In the genomic region with DNA sequence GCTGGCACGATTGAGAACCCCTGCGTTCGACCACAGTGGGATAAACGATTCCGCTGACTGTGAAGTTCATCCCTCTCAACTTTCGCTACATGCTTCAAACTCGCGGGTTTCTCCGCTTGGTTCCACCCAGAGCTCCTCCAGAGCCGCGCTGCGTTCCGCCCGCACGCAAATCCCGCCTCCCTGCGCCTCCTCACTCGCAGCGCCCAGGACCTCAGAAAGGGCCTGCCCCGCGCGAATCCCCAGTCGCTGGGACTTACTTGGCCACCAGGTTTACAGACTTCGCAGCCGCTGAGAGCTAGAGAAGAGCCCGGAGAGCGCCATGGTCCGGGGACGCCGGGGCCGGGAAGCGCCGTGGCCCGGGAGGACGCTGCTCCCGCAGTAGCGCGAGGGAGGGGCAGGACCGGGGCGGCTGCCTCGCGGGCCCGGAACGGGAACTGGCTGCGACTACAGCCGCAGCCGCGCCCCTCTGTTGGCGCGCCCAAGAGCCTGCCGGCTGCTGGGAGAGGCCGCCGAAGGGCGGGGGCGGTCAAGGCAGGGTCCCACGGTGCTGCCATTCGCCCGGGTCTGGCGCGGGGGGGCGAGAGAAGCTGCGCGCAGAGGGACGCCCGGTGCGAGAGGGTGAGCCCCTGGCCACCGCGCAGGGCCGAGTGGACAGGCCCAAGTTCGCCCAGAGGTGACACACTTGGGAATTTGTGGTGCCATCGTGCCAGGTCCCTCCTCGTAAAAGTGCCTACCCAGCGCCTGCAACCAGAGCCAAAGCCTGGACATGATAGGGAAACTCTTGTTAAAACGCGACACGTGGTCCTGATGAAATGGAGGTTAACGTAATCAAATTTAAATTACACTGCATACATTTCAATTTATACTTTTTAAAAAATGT, we compare ENCODE assay signal across 1 cellular context.
TF ChIP-seq lines count a peak whose summit lies in the region.

A gene with protein sequence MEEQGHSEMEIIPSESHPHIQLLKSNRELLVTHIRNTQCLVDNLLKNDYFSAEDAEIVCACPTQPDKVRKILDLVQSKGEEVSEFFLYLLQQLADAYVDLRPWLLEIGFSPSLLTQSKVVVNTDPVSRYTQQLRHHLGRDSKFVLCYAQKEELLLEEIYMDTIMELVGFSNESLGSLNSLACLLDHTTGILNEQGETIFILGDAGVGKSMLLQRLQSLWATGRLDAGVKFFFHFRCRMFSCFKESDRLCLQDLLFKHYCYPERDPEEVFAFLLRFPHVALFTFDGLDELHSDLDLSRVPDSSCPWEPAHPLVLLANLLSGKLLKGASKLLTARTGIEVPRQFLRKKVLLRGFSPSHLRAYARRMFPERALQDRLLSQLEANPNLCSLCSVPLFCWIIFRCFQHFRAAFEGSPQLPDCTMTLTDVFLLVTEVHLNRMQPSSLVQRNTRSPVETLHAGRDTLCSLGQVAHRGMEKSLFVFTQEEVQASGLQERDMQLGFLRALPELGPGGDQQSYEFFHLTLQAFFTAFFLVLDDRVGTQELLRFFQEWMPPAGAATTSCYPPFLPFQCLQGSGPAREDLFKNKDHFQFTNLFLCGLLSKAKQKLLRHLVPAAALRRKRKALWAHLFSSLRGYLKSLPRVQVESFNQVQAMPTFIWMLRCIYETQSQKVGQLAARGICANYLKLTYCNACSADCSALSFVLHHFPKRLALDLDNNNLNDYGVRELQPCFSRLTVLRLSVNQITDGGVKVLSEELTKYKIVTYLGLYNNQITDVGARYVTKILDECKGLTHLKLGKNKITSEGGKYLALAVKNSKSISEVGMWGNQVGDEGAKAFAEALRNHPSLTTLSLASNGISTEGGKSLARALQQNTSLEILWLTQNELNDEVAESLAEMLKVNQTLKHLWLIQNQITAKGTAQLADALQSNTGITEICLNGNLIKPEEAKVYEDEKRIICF (minus strand): TSS at position 436 of the 880 bp plus-strand sequence. CDS start 21,863 bp downstream, outside the sequence.

TF ChIP-seq in A549, 52 proteins besides CTCF, POLR2A, EP300 and RAD21 (continued from another document):
- TF ChIP-seq, protein P1, sequence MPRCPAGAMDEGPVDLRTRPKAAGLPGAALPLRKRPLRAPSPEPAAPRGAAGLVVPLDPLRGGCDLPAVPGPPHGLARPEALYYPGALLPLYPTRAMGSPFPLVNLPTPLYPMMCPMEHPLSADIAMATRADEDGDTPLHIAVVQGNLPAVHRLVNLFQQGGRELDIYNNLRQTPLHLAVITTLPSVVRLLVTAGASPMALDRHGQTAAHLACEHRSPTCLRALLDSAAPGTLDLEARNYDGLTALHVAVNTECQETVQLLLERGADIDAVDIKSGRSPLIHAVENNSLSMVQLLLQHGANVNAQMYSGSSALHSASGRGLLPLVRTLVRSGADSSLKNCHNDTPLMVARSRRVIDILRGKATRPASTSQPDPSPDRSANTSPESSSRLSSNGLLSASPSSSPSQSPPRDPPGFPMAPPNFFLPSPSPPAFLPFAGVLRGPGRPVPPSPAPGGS (IDR thresholded peaks at IDR 0.05), result peak; percentile 80; the same call in 1 of the 3 replicates
- TF ChIP-seq MYC (IDR thresholded peaks at IDR 0.05; ENCODE audit: borderline replicate concordance, low read length) (peak; percentile 63), JUN (IDR thresholded peaks at IDR 0.05) (peak; percentile 50 to 86; a peak in 3 of 5 replicates), MAZ (IDR thresholded peaks at IDR 0.05; ENCODE audit: borderline replicate concordance, low read depth, low read length) (peak; percentile 20; the same call in 1 of the 2 replicates), TFCP2L1 (CRISPR knock-in tag; IDR thresholded peaks at IDR 0.05) (no peak), ZC3H11A (IDR thresholded peaks at IDR 0.05) (no peak), CEBPB (IDR thresholded peaks at IDR 0.05) (no peak), RNF2 (IDR thresholded peaks at IDR 0.05; ENCODE audit: borderline replicate concordance, low read depth) (no peak), NFE2L2 (conservative IDR thresholded peaks at IDR 0.05; ENCODE audit: low read length) (no peak), PHF8 (IDR thresholded peaks at IDR 0.05; ENCODE audit: borderline replicate concordance, low read depth) (peak; percentile 69), CBX8 (IDR thresholded peaks at IDR 0.05) (no peak), ZFP36 (IDR thresholded peaks at IDR 0.05; ENCODE audit: borderline replicate concordance, partially characterized antibody) (no peak), HEYL (CRISPR knock-in tag; IDR thresholded peaks at IDR 0.05) (no peak), ESRRA (IDR thresholded peaks at IDR 0.05; ENCODE audit: borderline replicate concordance, low read length) (no peak)
- TF ChIP-seq, protein P2, sequence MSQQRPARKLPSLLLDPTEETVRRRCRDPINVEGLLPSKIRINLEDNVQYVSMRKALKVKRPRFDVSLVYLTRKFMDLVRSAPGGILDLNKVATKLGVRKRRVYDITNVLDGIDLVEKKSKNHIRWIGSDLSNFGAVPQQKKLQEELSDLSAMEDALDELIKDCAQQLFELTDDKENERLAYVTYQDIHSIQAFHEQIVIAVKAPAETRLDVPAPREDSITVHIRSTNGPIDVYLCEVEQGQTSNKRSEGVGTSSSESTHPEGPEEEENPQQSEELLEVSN (IDR thresholded peaks at IDR 0.05; ENCODE audit: borderline replicate concordance, low read depth), result peak; percentile 49; the same call in 1 of the 2 replicates
- TF ChIP-seq, protein P3, sequence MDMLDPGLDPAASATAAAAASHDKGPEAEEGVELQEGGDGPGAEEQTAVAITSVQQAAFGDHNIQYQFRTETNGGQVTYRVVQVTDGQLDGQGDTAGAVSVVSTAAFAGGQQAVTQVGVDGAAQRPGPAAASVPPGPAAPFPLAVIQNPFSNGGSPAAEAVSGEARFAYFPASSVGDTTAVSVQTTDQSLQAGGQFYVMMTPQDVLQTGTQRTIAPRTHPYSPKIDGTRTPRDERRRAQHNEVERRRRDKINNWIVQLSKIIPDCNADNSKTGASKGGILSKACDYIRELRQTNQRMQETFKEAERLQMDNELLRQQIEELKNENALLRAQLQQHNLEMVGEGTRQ (IDR thresholded peaks at IDR 0.05), result peak; percentile 41
